Comparison of ENCODE assay signal across 8 cellular contexts in genomic region chr9:125189011-125189360, GRCh38. TPM values are rescaled to one million over a fixed set of nuclear protein-coding genes. Genes with fewer than 3 reads are reported as not detected.
A peak's percentile ranks its signal among the peaks of the same experiment; 100 is the strongest.
DNase-seq lines count a peak whose midpoint lies in the region; ATAC-seq and TF ChIP-seq lines count a peak whose summit lies in the region.

No MANE protein-coding gene starts in this region.

- H3K27ac ChIP-seq in HCT116 (ENCODE audit: low read depth, low read length) (peak overlapping the region; percentile 82), ascending aorta (peak overlapping the region; percentile 98 to 99)

- DNase-seq in EL (peak; percentile 15), HCT116 (ENCODE audit: low read depth, low spot score) (no peak), NCI-H69 (lab: John Stamatoyannopoulos, UW) (peak; percentile 37), ascending aorta (ENCODE audit: low spot score in 2 of 2) (peak in 1 of 2 donors; percentile 65), iPS-NIHi11 (ENCODE audit: low spot score) (peak; percentile 38), NCI-H1694 treated with DMSO at 0.1 percent for 48 hours (lab: John Stamatoyannopoulos, UW) (no peak), NCI-H510A (lab: John Stamatoyannopoulos, UW) (no peak)
- DNase-seq in stimulated activated CD4-positive, alpha-beta T cell treated with anti-CD3 and anti-CD28 coated beads, Interleukin-1b, Interleukin-23, amount 100 ng/mL, for 48 hours: peak; percentile 35

- H3K4me1 ChIP-seq in HCT116 (ENCODE audit: control insufficient read depth in 1 of 2, insufficient read depth in 2 of 2, low read length in 2 of 2) (peaks cover 14 to 16% of the 10 kb centered on the region in 2 experiments), ascending aorta (peaks cover 14 to 49% of the 10 kb centered on the region in 2 donors)

- peak overlapping the region; percentile 96 to 97 for H3K4me3 ChIP-seq in HCT116 (replicated peaks in 1 of 2; ENCODE audit: low read depth in 1 of 2, low read length in 2 of 2)
- peak overlapping the region; percentile 84 to 99 for H3K4me3 ChIP-seq in ascending aorta

- peak; percentile 3 for TF ChIP-seq POLR2A in HCT116 (IDR thresholded peaks at IDR 0.05; ENCODE audit: borderline replicate concordance, extremely low read depth, insufficient read depth, insufficient read length)

- TF ChIP-seq CTCF in HCT116 (IDR thresholded peaks at IDR 0.05 in 2 of 3, conservative IDR thresholded peaks at IDR 0.05 in 1 of 3; ENCODE audit: borderline replicate concordance in 1 of 3, insufficient read depth in 1 of 3, low read depth in 2 of 3, low read length in 2 of 3) (no peak), ascending aorta (IDR thresholded peaks at IDR 0.05) (no peak)

- CTCF ChIA-PET in HCT116 (lab: Charles Lee): no interaction called here

- BruUV-seq in HCT116 (replicated peaks; lab: Mats Ljungman, UMichigan): TSS peak; percentile 76

- H4K20me1 ChIP-seq in HCT116 (ENCODE audit: insufficient read depth): no peaks in the 10 kb centered on the region; the same call in 1 of the 2 replicates

- TF ChIP-seq RAD21 in HCT116 (IDR thresholded peaks at IDR 0.05; ENCODE audit: low read depth): no peak

- H3K9ac ChIP-seq in HCT116 (ENCODE audit: low read length): peak overlapping the region; percentile 90

- H3K36me3 ChIP-seq in HCT116 (ENCODE audit: control insufficient read depth in 1 of 2, insufficient read depth in 2 of 2, low read length in 2 of 2) (no peaks in the 10 kb centered on the region), ascending aorta (no peaks in the 10 kb centered on the region)

- peaks cover 54% of the 10 kb centered on the region for H3K79me2 ChIP-seq in HCT116 (ENCODE audit: insufficient read depth, low read length)

- peak overlapping the region; percentile 86 for H3K4me2 ChIP-seq in HCT116 (ENCODE audit: low read length)

- RAD21 ChIA-PET in HCT116 (lab: Charles Lee; ENCODE audit: low non-redundant PET in 1 of 2, low total read pairs in 2 of 2, uncharacterized antibody in 2 of 2, unreplicated experiment in 2 of 2): no interaction called here

- POLR2A ChIA-PET in HCT116 (lab: Charles Lee): no interaction called here

- peak; percentile 19 for ATAC-seq in HCT116

- no peaks in the 10 kb centered on the region for H3K9me3 ChIP-seq in HCT116 (ENCODE audit: control insufficient read depth in 1 of 2, insufficient read depth in 1 of 2, low read depth in 1 of 2, low read length in 2 of 2)
- H3K9me3 ChIP-seq in ascending aorta: no peaks in the 10 kb centered on the region

- no peaks in the 10 kb centered on the region for H3K9me2 ChIP-seq in HCT116 (ENCODE audit: insufficient read depth)

- no peaks in the 10 kb centered on the region for H3K27me3 ChIP-seq in HCT116 (ENCODE audit: insufficient read depth, low read length)
- H3K27me3 ChIP-seq in ascending aorta: no peaks in the 10 kb centered on the region

- no peak overlapping the region for H2AFZ ChIP-seq in HCT116 (ENCODE audit: low read depth, low read length, poor library complexity, severe bottlenecking)

- intact Hi-C loops in HCT116 (cut with micrococcal nuclease) (no loop called here), ascending aorta (cut with DNase I) (loop anchor here (1.0 kb wide), 3 partner anchors 11 to 248 kb away; partner anchors contain the start of genes GOLGA1 and RABEPK)

TF ChIP-seq in HCT116, 20 proteins besides CTCF, POLR2A, EP300 and RAD21:
- TF ChIP-seq EZH2 (IDR thresholded peaks at IDR 0.05) (no peak), EZH2phosphoT487 (IDR thresholded peaks at IDR 0.05; ENCODE audit: borderline replicate concordance) (no peak), CBX3 (IDR thresholded peaks at IDR 0.05; ENCODE audit: low read depth) (no peak), SIN3A (IDR thresholded peaks at IDR 0.05; ENCODE audit: low read depth) (no peak; the same call in 1 of the 2 replicates), EGR1 (IDR thresholded peaks at IDR 0.05; ENCODE audit: low read depth) (no peak)

RNA-seq across cellular contexts. Expression of gene PPP6C, which starts 0.6 kb away (rescaled TPM):
- 35.4 TPM for total RNA-seq in HCT116 (2021; ENCODE audit: unreplicated experiment)
- 11.0 and 14.3 TPM in 2 replicates for polyA plus RNA-seq in HCT116 (2012)
- total RNA-seq in ascending aorta: 33.8 TPM

RNA-seq across cellular contexts. Expression of gene RABEPK, which starts 11.4 kb away (rescaled TPM):
- total RNA-seq in HCT116 (2021; ENCODE audit: unreplicated experiment): 48.3 TPM
- polyA plus RNA-seq in HCT116 (2012): 52.0 and 59.8 TPM in 2 replicates
- 20.4 TPM for total RNA-seq in ascending aorta

RNA-seq across cellular contexts. Expression of gene SCAI, which starts 45.7 kb away (rescaled TPM):
- 14.0 TPM for total RNA-seq in HCT116 (2021; ENCODE audit: unreplicated experiment)
- 3.0 and 3.4 TPM in 2 replicates for polyA plus RNA-seq in HCT116 (2012)
- 2.4 TPM for total RNA-seq in ascending aorta

RNA-seq across cellular contexts. Expression of gene HSPA5, which starts 52.2 kb away (rescaled TPM):
- total RNA-seq in HCT116 (2021; ENCODE audit: unreplicated experiment) (438 TPM), ascending aorta (133 TPM)
- polyA plus RNA-seq in HCT116 (2012): 438 and 793 TPM in 2 replicates

Comparison
In these comparisons a context has a peak if more than half of its experiments do, and no peak if none do; other contexts are left out.
1. DNase-seq: peak in EL (single experiment), NCI-H69 (single experiment), iPS-NIHi11 (single experiment) and stimulated activated CD4-positive, alpha-beta T cell treated with anti-CD3 and anti-CD28 coated beads, Interleukin-1b, Interleukin-23, amount 100 ng/mL, for 48 hours (single experiment); none in HCT116 (single experiment), NCI-H1694 treated with DMSO at 0.1 percent for 48 hours (single experiment) and NCI-H510A (single experiment).